Comparison of ENCODE assay signal across 1 cellular context in the genomic region with DNA sequence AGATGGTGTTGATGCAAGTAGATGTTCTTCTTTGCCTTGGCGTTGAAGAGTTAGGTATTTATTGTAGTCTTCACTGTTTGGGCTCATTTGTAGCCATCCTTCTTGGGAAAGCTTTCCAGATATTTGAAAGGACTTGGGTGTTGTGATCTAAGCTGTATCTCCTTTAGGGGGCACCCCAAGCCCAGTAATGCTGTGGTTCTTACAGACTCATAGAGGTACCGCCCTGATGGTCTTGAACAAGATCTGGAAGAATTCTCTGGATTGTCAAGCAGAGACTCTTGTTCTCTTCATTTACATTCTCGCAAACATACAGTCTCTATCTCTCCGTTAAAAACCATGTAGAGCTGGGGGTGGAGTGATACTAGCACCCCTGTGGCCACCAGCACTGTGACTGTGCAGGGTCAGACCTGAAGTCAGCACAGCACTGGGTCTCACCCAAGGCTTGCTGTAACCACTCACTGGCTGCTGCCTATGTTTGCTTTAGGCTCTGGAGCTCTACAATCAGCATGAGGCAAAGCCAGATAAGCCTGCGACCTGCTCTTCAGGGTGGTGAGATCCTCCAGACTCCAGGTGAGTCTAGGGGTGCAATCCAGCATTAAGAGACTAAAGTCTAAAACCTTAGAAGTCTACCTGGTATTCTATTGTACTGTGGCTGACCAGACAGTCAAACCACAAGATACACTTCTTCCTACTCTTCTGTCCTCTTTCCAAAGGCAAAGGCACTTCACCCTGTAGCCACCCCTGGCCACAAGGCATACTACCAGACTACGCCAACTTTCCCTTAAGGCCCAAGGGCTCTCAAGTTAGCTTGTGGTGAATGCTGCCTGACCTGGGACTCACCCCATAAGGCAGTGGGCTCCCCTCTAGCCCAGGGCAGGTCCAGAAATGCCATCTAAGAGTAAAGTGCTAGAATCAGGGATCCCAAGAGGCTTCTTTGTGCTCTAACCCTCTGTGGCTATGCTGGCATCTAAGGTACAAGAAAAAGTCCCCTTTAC.
TF ChIP-seq lines count a peak whose summit lies in the region.

No MANE protein-coding gene starts in this region.

TF ChIP-seq in IMR-90, 13 proteins besides CTCF, POLR2A, EP300 and RAD21 (continued from another document):
- TF ChIP-seq RFX5 (IDR thresholded peaks at IDR 0.05; ENCODE audit: low read depth, low read length), result no peak
TF ChIP-seq in IMR-90: peak in this region for 1.
